8 cellular contexts compared by ENCODE assay signal in genomic region chr6:43053545-43054205, GRCh38. TPM values are rescaled to one million over a fixed set of nuclear protein-coding genes. Genes with fewer than 3 reads are reported as not detected.
DNase-seq lines count a peak whose midpoint lies in the region; TF ChIP-seq lines count a peak whose summit lies in the region.

TSS of gene CUL7 (minus strand) at chr6:43053851. CDS start at chr6:43052788, 1,063 bp downstream.

- no peaks in the 10 kb centered on the region for H3K9me2 ChIP-seq in MM.1S (replicated peaks; ENCODE audit: insufficient read depth, low read length)

- H3K27me3 Mint-ChIP-seq in nephron progenitor cell (ENCODE audit: low read depth, poor library complexity) = no peaks in the 10 kb centered on the region
- no peaks in the 10 kb centered on the region for H3K27me3 Mint-ChIP-seq in stimulated activated naive CD8-positive, alpha-beta T cell treated with anti-CD3 and anti-CD28 coated beads, Interleukin-15, Interleukin-2, amounts not matched to agents 100 ng/mL and 50 ng/mL, for 24 hours

- peak within 1 kb of the TSS; percentile 63 for H2AFZ ChIP-seq in MM.1S (ENCODE audit: low read length)

- H3K4me3 Mint-ChIP-seq in nephron progenitor cell = peak within 1 kb of the TSS; percentile 96
- peak within 1 kb of the TSS; percentile 90 for H3K4me3 Mint-ChIP-seq in stimulated activated naive CD8-positive, alpha-beta T cell treated with anti-CD3 and anti-CD28 coated beads, Interleukin-15, Interleukin-2, amounts not matched to agents 100 ng/mL and 50 ng/mL, for 24 hours

- peak within 1 kb of the TSS; percentile 90 for H3K4me3 ChIP-seq in H7 (ENCODE audit: insufficient read depth, low read depth, low read length)
- peak within 1 kb of the TSS; percentile 82 for H3K4me3 ChIP-seq in MM.1S (ENCODE audit: low read length)
- H3K4me3 ChIP-seq in fibroblast of the aortic adventitia (ENCODE audit: low read depth, low read length) = peak within 1 kb of the TSS; percentile 87

- peaks cover 19% of the 10 kb centered on the region for H3K4me1 ChIP-seq in MM.1S (ENCODE audit: low read length)

- H3K36me3 ChIP-seq in H7 (replicated peaks; ENCODE audit: control insufficient read depth, insufficient read depth, low read length) (peaks cover 20% of the 10 kb centered on the region), MM.1S (replicated peaks; ENCODE audit: insufficient read depth, low read length) (no peaks in the 10 kb centered on the region)

- no peaks in the 10 kb centered on the region for H3K9me3 Mint-ChIP-seq in nephron progenitor cell
- H3K9me3 Mint-ChIP-seq in stimulated activated naive CD8-positive, alpha-beta T cell treated with anti-CD3 and anti-CD28 coated beads, Interleukin-15, Interleukin-2, amounts not matched to agents 100 ng/mL and 50 ng/mL, for 24 hours = no peaks in the 10 kb centered on the region

- H3K4me1 Mint-ChIP-seq in nephron progenitor cell = peaks cover 48% of the 10 kb centered on the region
- peaks cover 50% of the 10 kb centered on the region for H3K4me1 Mint-ChIP-seq in stimulated activated naive CD8-positive, alpha-beta T cell treated with anti-CD3 and anti-CD28 coated beads, Interleukin-15, Interleukin-2, amounts not matched to agents 100 ng/mL and 50 ng/mL, for 24 hours (ENCODE audit: low read depth)

- peak within 1 kb of the TSS; percentile 85 for H3K4me2 ChIP-seq in MM.1S (ENCODE audit: low read depth, low read length)

- H4K20me1 ChIP-seq in MM.1S (ENCODE audit: insufficient read depth, low read length) = no peaks in the 10 kb centered on the region

- H3K27ac ChIP-seq in MM.1S (ENCODE audit: low read length) = peak within 1 kb of the TSS; percentile 45

- peak within 1 kb of the TSS; percentile 98 for H3K27ac Mint-ChIP-seq in nephron progenitor cell
- H3K27ac Mint-ChIP-seq in stimulated activated naive CD8-positive, alpha-beta T cell treated with anti-CD3 and anti-CD28 coated beads, Interleukin-15, Interleukin-2, amounts not matched to agents 100 ng/mL and 50 ng/mL, for 24 hours = peak within 1 kb of the TSS; percentile 96

- no peaks in the 10 kb centered on the region for H3K9me3 ChIP-seq in MM.1S (replicated peaks; ENCODE audit: insufficient read depth, low read length)

- DNase-seq in ELR (ENCODE audit: low read depth) (peak; percentile 98), H7 (peak; percentile 99), MM.1S (peak; percentile 90), SHP77 treated with DMSO at 0.1 percent for 48 hours (lab: John Stamatoyannopoulos, UW) (peak; percentile 83), fibroblast of the aortic adventitia (ENCODE audit: low read depth) (peak; percentile 96), nephron progenitor cell (peak; percentile 85)
- DNase-seq in activated effector memory CD4-positive, alpha-beta T cell treated with Interleukin-2 at 50 U/mL for 16 hours = peak; percentile 90

- H3K27me3 ChIP-seq in H7 (ENCODE audit: control insufficient read depth, insufficient read depth, low read length) = no peaks in the 10 kb centered on the region
- no peaks in the 10 kb centered on the region for H3K27me3 ChIP-seq in MM.1S (replicated peaks; ENCODE audit: insufficient read depth, low read length)

- peaks cover 28% of the 10 kb centered on the region for H3K79me2 ChIP-seq in MM.1S (ENCODE audit: low read length)

- H3K9ac ChIP-seq in MM.1S (ENCODE audit: low read length) = peak within 1 kb of the TSS; percentile 84

- TF ChIP-seq CTCF in MM.1S (IDR thresholded peaks at IDR 0.05; ENCODE audit: low read length) (no peak), fibroblast of the aortic adventitia (IDR thresholded peaks at IDR 0.05; ENCODE audit: insufficient read depth, low read length) (peak; percentile 2), nephron progenitor cell (IDR thresholded peaks at IDR 0.05) (no peak)

- H3K36me3 Mint-ChIP-seq in nephron progenitor cell (ENCODE audit: low read depth) = peaks cover 57% of the 10 kb centered on the region
- H3K36me3 Mint-ChIP-seq in stimulated activated naive CD8-positive, alpha-beta T cell treated with anti-CD3 and anti-CD28 coated beads, Interleukin-15, Interleukin-2, amounts not matched to agents 100 ng/mL and 50 ng/mL, for 24 hours (ENCODE audit: low read depth) = peaks cover 45% of the 10 kb centered on the region

- peaks cover 4% of the 10 kb centered on the region; the same call in 1 of the 2 replicates for H3F3A ChIP-seq in MM.1S (ENCODE audit: insufficient read depth, low read length)

RNA-seq across cellular contexts. Expression of gene CUL7, which starts in this region (rescaled TPM):
- 19.6 and 39.2 TPM in 2 replicates for total RNA-seq in H7 (2014; rRNA removed; shearing (Covaris generic))
- total RNA-seq in fibroblast of the aortic adventitia (ENCODE audit: low replicate concordance) = 28.0 and 31.6 TPM in 2 replicates

Comparison
In these comparisons a context has a peak if more than half of its experiments do, and no peak if none do; other contexts are left out.
1. Peak in every context shown above with its lines: DNase-seq, H3K4me3 ChIP-seq and H3K27ac ChIP-seq.